ENCODE assay signal across 14 cellular contexts in the genomic region with DNA sequence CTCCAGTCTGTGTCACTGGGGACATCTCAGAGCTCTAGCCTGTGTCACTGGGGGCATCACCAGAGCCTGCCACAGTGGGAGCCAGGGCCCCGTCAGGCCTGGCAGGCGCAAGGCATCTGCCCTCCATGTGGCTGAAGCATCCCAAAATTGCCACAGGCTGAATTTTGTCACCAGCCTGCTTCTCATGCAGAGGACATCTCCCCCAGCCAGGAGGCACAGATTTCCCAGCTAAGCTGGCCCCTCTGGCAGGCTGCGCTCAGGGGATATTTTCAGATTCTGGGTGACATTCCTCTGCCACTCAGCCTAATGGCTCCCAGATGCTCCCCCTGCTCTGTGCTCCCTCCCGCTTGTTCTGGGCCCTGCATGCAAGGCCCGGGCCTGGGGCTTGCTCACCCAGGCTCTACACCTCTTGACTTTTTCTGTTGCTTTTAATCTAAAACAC.
DNase-seq lines count a peak whose midpoint lies in the region; ATAC-seq, FAIRE-seq and TF ChIP-seq lines count a peak whose summit lies in the region.
"Had no signal": no experiment of that assay in that cellular context is flagged by ENCODE, and none has a peak within 500 bp of the region (broad histone marks: within the 10 kb centered on the region; RNA-seq: fewer than 3 reads in every experiment).

No MANE protein-coding gene starts in this region.

- intact Hi-C loops in left ventricle myocardium inferior (cut with micrococcal nuclease), result no loop called here
- intact Hi-C loops in left ventricle myocardium superior (cut with micrococcal nuclease), result no loop called here
- intact Hi-C loops in esophagus muscularis mucosa (cut with DNase I), result no loop called here

- H2AFZ ChIP-seq in neuron (ENCODE audit: low read depth, low read length), result peak overlapping the region; percentile 39

- no peak for FAIRE-seq in RCC 7860 (lab: Jason Lieb, UNC)
- FAIRE-seq: D721Med had no signal

- 59% methylated on average over 3 of the region's 5 CpGs for WGBS in esophagus muscularis mucosa

- DNase-seq in left ventricle myocardium inferior (no peak), left ventricle myocardium superior (no peak), esophagus muscularis mucosa (ENCODE audit: extremely low spot score) (no peak), NAMALWA (ENCODE audit: low spot score) (no peak), Ammon's horn (ENCODE audit: low spot score) (no peak), NCI-H187 treated with DMSO at 0.1 percent for 48 hours (lab: John Stamatoyannopoulos, UW) (no peak), RCC 7860 (ENCODE audit: low spot score) (no peak)
- DNase-seq: activated CD4-positive, alpha-beta T cell treated with anti-CD3 and anti-CD28 coated beads, Interleukin-2, amount 50 U/mL, for 1 hour; NCI-H1048; T-helper 17 cell had no signal

- H3K9me3 ChIP-seq in left ventricle myocardium inferior (replicated peaks), result no peaks in the 10 kb centered on the region
- H3K9me3 ChIP-seq in esophagus muscularis mucosa, result no peaks in the 10 kb centered on the region
- no peaks in the 10 kb centered on the region for H3K9me3 ChIP-seq in neuron (ENCODE audit: low read length)
- H3K9me3 ChIP-seq: body of pancreas had no signal

- no peak for TF ChIP-seq EP300 in esophagus muscularis mucosa (IDR thresholded peaks at IDR 0.05)

- H3K4me1 ChIP-seq in left ventricle myocardium inferior (peaks cover 24% of the 10 kb centered on the region), esophagus muscularis mucosa (peaks cover 10 to 39% (median 27%) of the 10 kb centered on the region in 4 donors), neuron (ENCODE audit: insufficient read depth, low read length) (peaks cover 30% of the 10 kb centered on the region)

- H3K27ac ChIP-seq in left ventricle myocardium inferior (replicated peaks) (peak overlapping the region; percentile 53), esophagus muscularis mucosa (replicated peaks in 1 of 4) (peak overlapping the region; percentile 58 to 83 (median 68))

- TF ChIP-seq CTCF in left ventricle myocardium inferior (IDR thresholded peaks at IDR 0.05; ENCODE audit: borderline replicate concordance), result no peak
- TF ChIP-seq CTCF in esophagus muscularis mucosa (IDR thresholded peaks at IDR 0.05), result no peak

- ATAC-seq in left ventricle myocardium superior, result no peak
- ATAC-seq: activated T-helper 17 cell treated with anti-CD3 and anti-CD28 coated beads, Interleukin-2, amount 50 U/mL, for 72 hours; T-helper 17 cell had no signal

- TF ChIP-seq POLR2A in esophagus muscularis mucosa (IDR thresholded peaks at IDR 0.05; ENCODE audit: low read depth), result no peak

- H3K4me3 ChIP-seq in left ventricle myocardium inferior (peak overlapping the region; percentile 53), esophagus muscularis mucosa (peak overlapping the region in 3 of 4 donors; percentile 25 to 45 (median 38)), neuron (ENCODE audit: low read length) (peak overlapping the region; percentile 30)
- H3K4me3 ChIP-seq: body of pancreas had no signal

- H3K27me3 ChIP-seq in left ventricle myocardium inferior (ENCODE audit: low read depth) (peaks cover 23% of the 10 kb centered on the region), esophagus muscularis mucosa (no peaks in the 10 kb centered on the region), neuron (ENCODE audit: insufficient read depth, low read length) (no peaks in the 10 kb centered on the region)
- H3K27me3 ChIP-seq: body of pancreas had no signal

- no peaks in the 10 kb centered on the region for H3K36me3 ChIP-seq in left ventricle myocardium inferior
- H3K36me3 ChIP-seq in esophagus muscularis mucosa, result no peaks in the 10 kb centered on the region
- no peaks in the 10 kb centered on the region for H3K36me3 ChIP-seq in neuron (ENCODE audit: insufficient read depth, low read length)
